Comparison of ENCODE assay signal across 16 cellular contexts in the genomic region with DNA sequence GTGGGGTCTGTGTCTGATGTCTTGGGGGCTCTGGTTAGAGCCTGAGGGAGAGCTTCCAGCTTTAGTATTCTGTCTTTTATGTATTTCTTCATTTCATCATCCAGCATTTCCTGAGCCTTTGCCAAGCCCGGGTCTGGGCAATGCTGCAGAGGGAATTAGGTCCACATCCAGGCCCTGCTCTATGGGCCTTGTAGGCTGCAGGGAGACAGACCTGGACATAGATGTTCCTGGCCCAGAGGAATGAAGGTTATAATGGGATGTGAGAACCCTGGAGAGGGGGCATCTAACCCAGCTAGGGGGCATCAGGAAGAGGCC. TPM values are rescaled to one million over a fixed set of nuclear protein-coding genes. Genes with fewer than 3 reads are reported as not detected.
DNase-seq lines count a peak whose midpoint lies in the region; ATAC-seq and TF ChIP-seq lines count a peak whose summit lies in the region.
"Had no signal": no experiment of that assay in that cellular context is flagged by ENCODE, and none has a peak within 500 bp of the region (broad histone marks: within the 10 kb centered on the region; RNA-seq: fewer than 3 reads in every experiment).

No MANE protein-coding gene starts in this region.

- no peaks in the 10 kb centered on the region for H3K36me3 Mint-ChIP-seq in WTC11
- H3K36me3 Mint-ChIP-seq in stimulated activated effector memory CD8-positive, alpha-beta T cell treated with anti-CD3 and anti-CD28 coated beads, Interleukin-12 subunit alpha, Interleukin-12 subunit beta, amount 100 ng/mL, for 72 hours = peaks cover 5% of the 10 kb centered on the region

- POLR2A ChIA-PET in WTC11 (lab: Charles Lee) = no interaction called here

- H3K27ac Mint-ChIP-seq in WTC11 = peak overlapping the region; percentile 8; the same call in 1 of the 2 replicates
- peak overlapping the region; percentile 71 for H3K27ac Mint-ChIP-seq in stimulated activated effector memory CD8-positive, alpha-beta T cell treated with anti-CD3 and anti-CD28 coated beads, Interleukin-12 subunit alpha, Interleukin-12 subunit beta, amount 100 ng/mL, for 72 hours

- H3K9me3 Mint-ChIP-seq in WTC11 = no peaks in the 10 kb centered on the region
- H3K9me3 Mint-ChIP-seq in stimulated activated effector memory CD8-positive, alpha-beta T cell treated with anti-CD3 and anti-CD28 coated beads, Interleukin-12 subunit alpha, Interleukin-12 subunit beta, amount 100 ng/mL, for 72 hours = no peaks in the 10 kb centered on the region

- no peaks in the 10 kb centered on the region for H3K9me2 ChIP-seq in GM23248 (ENCODE audit: insufficient read depth)

- no peaks in the 10 kb centered on the region for H3K27me3 ChIP-seq in GM23248 (replicated peaks; ENCODE audit: insufficient read depth)
- H3K27me3 ChIP-seq: BLaER1 treated with 17β-estradiol and CSF1 and Interleukin-3, amounts not matched to agents 10 nM and 100 nM had no signal

- in situ Hi-C loops in GM23248 (cut with MboI) = no loop called here

- DNase-seq in GM23248 = peak; percentile 30
- DNase-seq in WTC11 (ENCODE audit: low spot score) = no peak
- peak; percentile 53 for DNase-seq in fibroblast of the conjunctiva (ENCODE audit: low read depth)
- no peak for DNase-seq in stimulated activated effector memory CD8-positive, alpha-beta T cell treated with anti-CD3 and anti-CD28 coated beads, Interleukin-12 subunit alpha, Interleukin-12 subunit beta, amount 100 ng/mL, for 72 hours (ENCODE audit: low spot score in 2 of 2)
- no peak for DNase-seq in SIG-M5 (lab: John Stamatoyannopoulos, UW)
- no peak for DNase-seq in omental fat pad (ENCODE audit: low spot score)
- DNase-seq: GOT3, NCI-H1436 treated with DMSO at 0.1 percent for 48 hours, NCI-H774, SHP77 had no signal

- no peak overlapping the region for H2AFZ ChIP-seq in GM23248

- peak overlapping the region; percentile 17; the same call in 1 of the 2 replicates for H3K9ac ChIP-seq in GM23248
- H3K9ac ChIP-seq: BLaER1 treated with 17β-estradiol and CSF1 and Interleukin-3, amounts not matched to agents 10 nM and 100 nM had no signal

- no peaks in the 10 kb centered on the region for H4K20me1 ChIP-seq in GM23248 (ENCODE audit: insufficient read depth)

- no peak overlapping the region for H3K4me3 Mint-ChIP-seq in WTC11
- no peak overlapping the region for H3K4me3 Mint-ChIP-seq in stimulated activated effector memory CD8-positive, alpha-beta T cell treated with anti-CD3 and anti-CD28 coated beads, Interleukin-12 subunit alpha, Interleukin-12 subunit beta, amount 100 ng/mL, for 72 hours

- ATAC-seq in WTC11 (no peak), HG03159 (IDR thresholded peaks at IDR 0.05; ENCODE audit: unreplicated experiment) (no peak), omental fat pad (ENCODE audit: low FRiP score) (no peak)
- no peak for ATAC-seq in stimulated activated effector memory CD8-positive, alpha-beta T cell treated with anti-CD3 and anti-CD28 coated beads, Interleukin-12 subunit alpha, Interleukin-12 subunit beta, amount 100 ng/mL, for 72 hours
- ATAC-seq: K562, Panc1 had no signal

- H3K9me3 ChIP-seq in GM23248 (ENCODE audit: low read depth) = no peaks in the 10 kb centered on the region
- H3K9me3 ChIP-seq: BLaER1 treated with 17β-estradiol and CSF1 and Interleukin-3, amounts not matched to agents 10 nM and 100 nM had no signal

- peak overlapping the region; percentile 28 for H3K4me2 ChIP-seq in GM23248 (ENCODE audit: unreplicated experiment)
- H3K4me2 ChIP-seq: BLaER1 treated with 17β-estradiol and CSF1 and Interleukin-3, amounts not matched to agents 10 nM and 100 nM had no signal

- H3K27ac ChIP-seq in GM23248 = 0 out of 2 replicates have a peak overlapping the region, but pooled peaks have one; percentile 21
- H3K27ac ChIP-seq: BLaER1 treated with 17β-estradiol and CSF1 and Interleukin-3, amounts not matched to agents 10 nM and 100 nM; HL-60 had no signal

- H3K4me1 Mint-ChIP-seq in WTC11 = peaks cover 24% of the 10 kb centered on the region
- H3K4me1 Mint-ChIP-seq in stimulated activated effector memory CD8-positive, alpha-beta T cell treated with anti-CD3 and anti-CD28 coated beads, Interleukin-12 subunit alpha, Interleukin-12 subunit beta, amount 100 ng/mL, for 72 hours = peaks cover 23% of the 10 kb centered on the region

- H3K36me3 ChIP-seq in GM23248 (ENCODE audit: low read depth) = no peaks in the 10 kb centered on the region

- no peak overlapping the region for H3K4me3 ChIP-seq in GM23248
- H3K4me3 ChIP-seq: BLaER1 treated with 17β-estradiol and CSF1 and Interleukin-3, amounts not matched to agents 10 nM and 100 nM; K562 had no signal

- 8 to 10% methylated on average over 1 of the region's 1 CpG for WGBS in GM23248 (ENCODE audit: low coverage in 1 of 2, low lambda C conversion rate in 2 of 2, missing lambda C conversion rate in 2 of 2), 2 experiments

- CTCF ChIA-PET in WTC11 (lab: Charles Lee) = interaction anchor here (0.7 to 4.6 kb wide), 4 partner anchors 13 to 108 kb away, joined by 3 to 30 read pairs (median 4); no protein-coding TSS in a partner anchor

- TF ChIP-seq CTCF in WTC11 (IDR thresholded peaks at IDR 0.05) (no peak), omental fat pad (IDR thresholded peaks at IDR 0.05) (no peak)

- H3F3A ChIP-seq in GM23248 (ENCODE audit: insufficient read depth) = no peaks in the 10 kb centered on the region

- H3K4me1 ChIP-seq in GM23248 (ENCODE audit: insufficient read depth) = peaks cover 5% of the 10 kb centered on the region; the same call in 1 of the 2 replicates

- H3K79me2 ChIP-seq in GM23248 (ENCODE audit: insufficient read depth) = peaks cover 35% of the 10 kb centered on the region

- no peaks in the 10 kb centered on the region for H3K27me3 Mint-ChIP-seq in WTC11 (ENCODE audit: low read depth)

TF ChIP-seq in WTC11, 78 proteins besides CTCF, POLR2A, EP300 and RAD21 (continues in another document):
- TF ChIP-seq, protein P1, sequence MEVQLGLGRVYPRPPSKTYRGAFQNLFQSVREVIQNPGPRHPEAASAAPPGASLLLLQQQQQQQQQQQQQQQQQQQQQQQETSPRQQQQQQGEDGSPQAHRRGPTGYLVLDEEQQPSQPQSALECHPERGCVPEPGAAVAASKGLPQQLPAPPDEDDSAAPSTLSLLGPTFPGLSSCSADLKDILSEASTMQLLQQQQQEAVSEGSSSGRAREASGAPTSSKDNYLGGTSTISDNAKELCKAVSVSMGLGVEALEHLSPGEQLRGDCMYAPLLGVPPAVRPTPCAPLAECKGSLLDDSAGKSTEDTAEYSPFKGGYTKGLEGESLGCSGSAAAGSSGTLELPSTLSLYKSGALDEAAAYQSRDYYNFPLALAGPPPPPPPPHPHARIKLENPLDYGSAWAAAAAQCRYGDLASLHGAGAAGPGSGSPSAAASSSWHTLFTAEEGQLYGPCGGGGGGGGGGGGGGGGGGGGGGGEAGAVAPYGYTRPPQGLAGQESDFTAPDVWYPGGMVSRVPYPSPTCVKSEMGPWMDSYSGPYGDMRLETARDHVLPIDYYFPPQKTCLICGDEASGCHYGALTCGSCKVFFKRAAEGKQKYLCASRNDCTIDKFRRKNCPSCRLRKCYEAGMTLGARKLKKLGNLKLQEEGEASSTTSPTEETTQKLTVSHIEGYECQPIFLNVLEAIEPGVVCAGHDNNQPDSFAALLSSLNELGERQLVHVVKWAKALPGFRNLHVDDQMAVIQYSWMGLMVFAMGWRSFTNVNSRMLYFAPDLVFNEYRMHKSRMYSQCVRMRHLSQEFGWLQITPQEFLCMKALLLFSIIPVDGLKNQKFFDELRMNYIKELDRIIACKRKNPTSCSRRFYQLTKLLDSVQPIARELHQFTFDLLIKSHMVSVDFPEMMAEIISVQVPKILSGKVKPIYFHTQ (CRISPR knock-in tag; IDR thresholded peaks at IDR 0.05) = no peak
- TF ChIP-seq FOXK1 (CRISPR knock-in tag; IDR thresholded peaks at IDR 0.05) = no peak
- TF ChIP-seq, protein P2, sequence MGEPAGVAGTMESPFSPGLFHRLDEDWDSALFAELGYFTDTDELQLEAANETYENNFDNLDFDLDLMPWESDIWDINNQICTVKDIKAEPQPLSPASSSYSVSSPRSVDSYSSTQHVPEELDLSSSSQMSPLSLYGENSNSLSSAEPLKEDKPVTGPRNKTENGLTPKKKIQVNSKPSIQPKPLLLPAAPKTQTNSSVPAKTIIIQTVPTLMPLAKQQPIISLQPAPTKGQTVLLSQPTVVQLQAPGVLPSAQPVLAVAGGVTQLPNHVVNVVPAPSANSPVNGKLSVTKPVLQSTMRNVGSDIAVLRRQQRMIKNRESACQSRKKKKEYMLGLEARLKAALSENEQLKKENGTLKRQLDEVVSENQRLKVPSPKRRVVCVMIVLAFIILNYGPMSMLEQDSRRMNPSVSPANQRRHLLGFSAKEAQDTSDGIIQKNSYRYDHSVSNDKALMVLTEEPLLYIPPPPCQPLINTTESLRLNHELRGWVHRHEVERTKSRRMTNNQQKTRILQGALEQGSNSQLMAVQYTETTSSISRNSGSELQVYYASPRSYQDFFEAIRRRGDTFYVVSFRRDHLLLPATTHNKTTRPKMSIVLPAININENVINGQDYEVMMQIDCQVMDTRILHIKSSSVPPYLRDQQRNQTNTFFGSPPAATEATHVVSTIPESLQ (CRISPR knock-in tag; IDR thresholded peaks at IDR 0.05) = no peak
- no peak for TF ChIP-seq ZNF317 (CRISPR knock-in tag; IDR thresholded peaks at IDR 0.05; ENCODE audit: borderline replicate concordance, low read depth)

RNA-seq across cellular contexts. Expression of a gene that starts 5.0 kb away (rescaled TPM):
- total RNA-seq in GM23248 (2014; rRNA removed; shearing (Covaris generic)) = 26.6 and 28.5 TPM in 2 replicates
- 5.4 and 5.5 TPM in 2 replicates for polyA plus RNA-seq in GM23248 (2016; fragmentation: Nextera tagmentation; extraction: Ambion mirVana)
- 42.1 to 51.7 TPM (median 51.6 TPM) in 3 replicates for total RNA-seq in WTC11 (2021)
- total RNA-seq in omental fat pad = 10 to 100 TPM; 15.3 to 20.5 (median 18.4) TPM

RNA-seq across cellular contexts. Expression of a gene that starts 17.4 kb away (rescaled TPM):
- not detected in 2 replicates for total RNA-seq in GM23248 (2014; rRNA removed; shearing (Covaris generic))
- polyA plus RNA-seq in GM23248 (2016; fragmentation: Nextera tagmentation; extraction: Ambion mirVana) = not detected in 2 replicates
- 6.9 to 7.1 TPM (median 7.0 TPM) in 3 replicates for total RNA-seq in WTC11 (2021)
- 1 to 10 TPM in 1 of 4 donors, under 1 TPM in 1, not detected in 2; 0.24 to 1.9 TPM for total RNA-seq in omental fat pad
- polyA plus RNA-seq: AG04450 had no signal

RNA-seq across cellular contexts. Expression of a gene that starts 28.1 kb away (rescaled TPM):
- total RNA-seq in GM23248 (2014; rRNA removed; shearing (Covaris generic)) = 22.5 and 26.0 TPM in 2 replicates
- 19.4 and 22.1 TPM in 2 replicates for polyA plus RNA-seq in GM23248 (2016; fragmentation: Nextera tagmentation; extraction: Ambion mirVana)
- total RNA-seq in WTC11 (2021) (118 to 126 TPM (median 119 TPM) in 3 replicates), omental fat pad (10 to 100 TPM in 2 of 4 donors, 1 to 10 TPM in 2; 2.7 to 14.1 (median 8.6) TPM)

RNA-seq across cellular contexts. Expression of a gene that starts 28.5 kb away (rescaled TPM):
- total RNA-seq in GM23248 (2014; rRNA removed; shearing (Covaris generic)) = 1.1 TPM in 1 of 2 replicates, not detected in the other
- 0.84 and 1.1 TPM in 2 replicates for polyA plus RNA-seq in GM23248 (2016; fragmentation: Nextera tagmentation; extraction: Ambion mirVana)
- total RNA-seq in WTC11 (2021) = 3.6 to 5.0 TPM (median 3.7 TPM) in 3 replicates
- under 1 TPM in 3 of 4 donors, not detected in 1; 0.31 to 0.93 (median 0.72) TPM for total RNA-seq in omental fat pad

RNA-seq across cellular contexts. Expression of a gene that starts 59.6 kb away (rescaled TPM):
- not detected in 2 replicates for total RNA-seq in GM23248 (2014; rRNA removed; shearing (Covaris generic))
- 0.82 and 1.1 TPM in 2 replicates for polyA plus RNA-seq in GM23248 (2016; fragmentation: Nextera tagmentation; extraction: Ambion mirVana)
- 9.6 to 14.8 TPM (median 11.5 TPM) in 3 replicates for total RNA-seq in WTC11 (2021)
- total RNA-seq in omental fat pad = not detected

Comparison
In these comparisons a context has a peak if more than half of its experiments do, and no peak if none do; other contexts are left out.
1. DNase-seq: peak in GM23248 (single experiment) and fibroblast of the conjunctiva (single experiment); none in WTC11 (single experiment), stimulated activated effector memory CD8-positive, alpha-beta T cell treated with anti-CD3 and anti-CD28 coated beads, Interleukin-12 subunit alpha, Interleukin-12 subunit beta, amount 100 ng/mL, for 72 hours (0 of 2), SIG-M5 (single experiment) and omental fat pad (single experiment).